18 cellular contexts compared by ENCODE assay signal in the genomic region with DNA sequence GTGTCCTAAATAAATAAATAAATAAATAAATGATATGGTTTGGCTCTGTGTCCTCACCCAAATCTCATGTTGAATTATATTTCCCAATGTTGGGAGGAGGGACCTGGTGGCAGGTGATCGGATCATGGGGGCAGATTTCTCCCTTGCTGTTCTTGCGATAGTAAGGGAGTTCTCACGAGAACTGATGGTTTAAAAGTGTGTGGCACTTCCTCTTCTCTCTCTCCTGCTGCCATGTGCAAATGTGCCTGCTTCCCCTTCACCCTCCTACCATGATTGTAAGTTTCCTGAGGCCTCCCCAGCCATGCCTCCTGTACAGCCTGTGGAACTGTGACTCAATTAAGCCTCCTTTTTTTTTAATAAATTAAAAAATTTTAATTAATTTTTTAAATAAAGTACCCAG.
"Had no signal": no experiment of that assay in that cellular context is flagged by ENCODE, and none has a peak within 500 bp of the region (broad histone marks: within the 10 kb centered on the region; RNA-seq: fewer than 3 reads in every experiment).

No MANE protein-coding gene starts in this region.

- H3K4me1 ChIP-seq: foreskin keratinocyte, left lung had no signal

- H3K36me3 ChIP-seq: esophagus muscularis mucosa, gastroesophageal sphincter, heart left ventricle, left lung, lower lobe of right lung had no signal

- H3K27ac ChIP-seq: dorsolateral prefrontal cortex, esophagus muscularis mucosa, foreskin keratinocyte, gastroesophageal sphincter, heart left ventricle, hepatocyte, left lung, lower lobe of right lung had no signal

- DNase-seq: dermis blood vessel endothelial cell; dorsolateral prefrontal cortex; effector CD4-positive, alpha-beta T cell; effector memory CD4-positive, alpha-beta T cell; foreskin keratinocyte; heart left ventricle; hypothalamus; left cardiac atrium; left lung; left ventricle myocardium superior; lower lobe of right lung; mesenchymal stem cell; mucosa of descending colon; naive B cell; naive thymus-derived CD8-positive, alpha-beta T cell had no signal

- ATAC-seq: foreskin keratinocyte; gastroesophageal sphincter; heart left ventricle; left cardiac atrium; left lung; left ventricle myocardium superior; lower lobe of right lung; mucosa of descending colon; naive thymus-derived CD8-positive, alpha-beta T cell had no signal

- H3K79me2 ChIP-seq: hepatocyte had no signal

- H2AFZ ChIP-seq: hepatocyte had no signal

- H3K4me3 ChIP-seq: dorsolateral prefrontal cortex, esophagus muscularis mucosa, gastroesophageal sphincter, heart left ventricle, hepatocyte, left lung, lower lobe of right lung, mucosa of descending colon had no signal

- H3K4me2 ChIP-seq: hepatocyte had no signal

- H3K9me3 ChIP-seq: esophagus muscularis mucosa, gastroesophageal sphincter, heart left ventricle, left lung, lower lobe of right lung, mucosa of descending colon had no signal

- H3K27me3 ChIP-seq: dorsolateral prefrontal cortex, esophagus muscularis mucosa, foreskin keratinocyte, gastroesophageal sphincter, heart left ventricle, hepatocyte, left lung had no signal
